10 cellular contexts compared by ENCODE assay signal in the genomic region with DNA sequence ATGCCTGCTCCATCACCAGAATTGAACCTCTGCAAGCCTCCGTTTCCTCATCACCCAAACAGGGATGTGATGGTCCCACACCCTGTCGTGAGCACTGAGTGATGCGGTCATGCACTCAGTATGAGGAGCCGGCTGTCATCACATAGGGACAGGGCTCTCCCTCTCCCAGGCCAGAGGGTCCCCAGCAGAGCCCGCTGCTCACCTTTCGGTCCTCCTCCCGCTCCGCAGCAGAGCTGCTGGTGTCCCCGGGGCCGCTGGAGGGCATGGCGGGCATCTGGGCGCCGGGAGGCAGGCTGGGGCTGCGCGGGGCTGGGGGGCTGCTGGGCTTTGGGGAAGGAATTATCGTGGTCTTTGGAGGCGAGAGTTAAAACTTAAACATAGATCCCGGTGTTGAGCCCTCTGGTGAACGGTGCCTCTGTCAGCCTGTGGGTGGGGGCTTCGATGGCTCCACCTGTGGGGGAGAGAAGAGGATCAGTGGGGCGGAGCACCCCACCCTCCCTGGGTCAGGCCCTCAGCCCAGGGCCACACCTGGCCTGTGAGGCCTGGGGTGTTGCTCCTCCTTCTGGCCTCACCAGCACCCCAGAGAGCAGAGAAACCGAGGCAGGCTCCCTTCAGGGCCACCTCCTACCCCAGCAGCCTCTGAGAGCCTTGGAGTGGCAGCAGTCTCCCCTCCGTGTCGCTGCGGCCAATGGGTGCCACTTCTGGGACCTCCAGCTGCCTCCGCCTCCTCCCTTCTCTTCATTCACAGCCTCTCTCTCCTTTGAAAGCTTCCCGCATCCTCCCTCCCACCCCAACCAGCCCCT. TPM values are rescaled to one million over a fixed set of nuclear protein-coding genes. Genes with fewer than 3 reads are reported as not detected.
A peak's percentile ranks its signal among the peaks of the same experiment; 100 is the strongest.
DNase-seq lines count a peak whose midpoint lies in the region; ATAC-seq and TF ChIP-seq lines count a peak whose summit lies in the region.
"Had no signal": no experiment of that assay in that cellular context is flagged by ENCODE, and none has a peak within 500 bp of the region (broad histone marks: within the 10 kb centered on the region; RNA-seq: fewer than 3 reads in every experiment).

No MANE protein-coding gene starts in this region.

- no peak overlapping the region for H3K4me3 ChIP-seq in breast epithelium
- H3K4me3 ChIP-seq in mammary epithelial cell (replicated peaks in 1 of 3; ENCODE audit: insufficient read depth in 1 of 3, low read depth in 2 of 3, low read length in 3 of 3) = no peak overlapping the region
- H3K4me3 ChIP-seq in iPS-20b (ENCODE audit: low read length) = no peak overlapping the region
- H3K4me3 ChIP-seq in testis = no peak overlapping the region

- H3K36me3 ChIP-seq in breast epithelium = no peaks in the 10 kb centered on the region
- H3K36me3 ChIP-seq in mammary epithelial cell (ENCODE audit: insufficient read depth, low read length) = no peaks in the 10 kb centered on the region
- no peaks in the 10 kb centered on the region for H3K36me3 ChIP-seq in iPS-20b (ENCODE audit: insufficient read depth, low read depth, low read length)
- no peaks in the 10 kb centered on the region for H3K36me3 ChIP-seq in testis (ENCODE audit: low read depth, missing control alignments)

- H3K4me1 ChIP-seq in breast epithelium = peaks cover 11 to 34% of the 10 kb centered on the region in 2 donors
- H3K4me1 ChIP-seq in mammary epithelial cell (ENCODE audit: insufficient read depth, low read length) = peaks cover 14% of the 10 kb centered on the region
- H3K4me1 ChIP-seq in iPS-20b (ENCODE audit: insufficient read depth, low read length) = peaks cover 28% of the 10 kb centered on the region
- H3K4me1 ChIP-seq in testis = peaks cover 47% of the 10 kb centered on the region

- peak overlapping the region; percentile 88 for H3K27ac Mint-ChIP-seq in T-helper 17 cell
- H3K27ac Mint-ChIP-seq: progenitor cell of endocrine pancreas had no signal

- TF ChIP-seq POLR2A in breast epithelium (IDR thresholded peaks at IDR 0.05) = no peak
- TF ChIP-seq POLR2A in testis (IDR thresholded peaks at IDR 0.05) = no peak

- intact Hi-C loops in breast epithelium (cut with DNase I; ENCODE audit: low total_unique reads) = no loop called here
- intact Hi-C loops in mammary epithelial cell (cut with micrococcal nuclease) = no loop called here
- intact Hi-C loops in testis (cut with DNase I; ENCODE audit: low total_unique reads) = no loop called here

- H2AFZ ChIP-seq in mammary epithelial cell (ENCODE audit: low read depth, low read length) = no peak overlapping the region

- H3K4me2 ChIP-seq in mammary epithelial cell (ENCODE audit: insufficient read depth, low read depth, low read length) = no peak overlapping the region

- H3K9me3 ChIP-seq in breast epithelium (no peaks in the 10 kb centered on the region), mammary epithelial cell (replicated peaks; ENCODE audit: insufficient read depth, low read length) (no peaks in the 10 kb centered on the region), T-helper 17 cell (ENCODE audit: control insufficient read depth, low read length, poor library complexity, severe bottlenecking) (no peaks in the 10 kb centered on the region), iPS-20b (ENCODE audit: insufficient read depth, low read depth, low read length) (no peaks in the 10 kb centered on the region), testis (no peaks in the 10 kb centered on the region)

- peak overlapping the region; percentile 68 to 87 for H3K27ac ChIP-seq in breast epithelium
- no peak overlapping the region for H3K27ac ChIP-seq in mammary epithelial cell (ENCODE audit: insufficient read depth, low read depth, low read length)
- peak overlapping the region; percentile 41 for H3K27ac ChIP-seq in iPS-20b (ENCODE audit: low read length)
- peak overlapping the region; percentile 63 to 71 for H3K27ac ChIP-seq in testis

- H4K20me1 ChIP-seq in mammary epithelial cell (ENCODE audit: insufficient read depth, low read length) = no peaks in the 10 kb centered on the region

- TF ChIP-seq CTCF in breast epithelium (IDR thresholded peaks at IDR 0.05) (no peak), mammary epithelial cell (conservative IDR thresholded peaks at IDR 0.05 in 1 of 2, IDR thresholded peaks at IDR 0.05 in 1 of 2; ENCODE audit: extremely low read depth in 1 of 2, insufficient read depth in 1 of 2, low read depth in 1 of 2, low read length in 2 of 2) (no peak), testis (IDR thresholded peaks at IDR 0.05) (no peak)

- dilution Hi-C loops in mammary epithelial cell (cut with HindIII; ENCODE audit: low sequenced_read_pairs) = no loop called here

- H3K4me1 Mint-ChIP-seq in T-helper 17 cell = peaks cover 42% of the 10 kb centered on the region

- in situ Hi-C loops in mammary epithelial cell (cut with MboI; ENCODE audit: low sequenced_read_pairs in 2 of 2) = no loop called here

- ATAC-seq in T-helper 17 cell (peak; percentile 42), HG02610 (IDR thresholded peaks at IDR 0.05; ENCODE audit: unreplicated experiment) (no peak)

- peaks cover 2% of the 10 kb centered on the region for H3K36me3 Mint-ChIP-seq in T-helper 17 cell (ENCODE audit: low read depth)

- H3K27me3 Mint-ChIP-seq in T-helper 17 cell = no peaks in the 10 kb centered on the region
- H3K27me3 Mint-ChIP-seq: progenitor cell of endocrine pancreas had no signal

- 78% methylated on average over 6 of the region's 27 CpGs for WGBS in mammary epithelial cell (ENCODE audit: low coverage, missing lambda C conversion rate)
- 61 to 81% methylated on average over 10 to 27 of the region's 27 CpGs for WGBS in testis, 2 donors

- H3K79me2 ChIP-seq in mammary epithelial cell (ENCODE audit: insufficient read depth, low read length) = no peaks in the 10 kb centered on the region

- CTCF ChIA-PET in mammary epithelial cell (lab: Charles Lee; ENCODE audit: low non-redundant PET) = no interaction called here

- H3K4me3 Mint-ChIP-seq in T-helper 17 cell = peak overlapping the region; percentile 82

- BruUV-seq in mammary epithelial cell (replicated peaks; lab: Mats Ljungman, UMichigan) = no TSS peak

- H3K9ac ChIP-seq in mammary epithelial cell (ENCODE audit: insufficient read depth, low read length) = no peak overlapping the region
- peak overlapping the region; percentile 49; the same call in 1 of the 2 replicates for H3K9ac ChIP-seq in iPS-20b (ENCODE audit: low read depth, low read length)

- DNase-seq in breast epithelium (ENCODE audit: low spot score in 2 of 2) = no peak
- DNase-seq in mammary epithelial cell = no peak
- no peak for DNase-seq in T-helper 17 cell
- DNase-seq in testis = no peak
- DNase-seq in kidney tubule cell (ENCODE audit: low spot score) = no peak
- DNase-seq in amygdala (lab: John Stamatoyannopoulos, UW) = no peak
- DNase-seq: NCI-H2107 had no signal

- no peaks in the 10 kb centered on the region for H3K27me3 ChIP-seq in breast epithelium
- H3K27me3 ChIP-seq in mammary epithelial cell (ENCODE audit: insufficient read depth, low read length) = peaks cover 3% of the 10 kb centered on the region
- no peaks in the 10 kb centered on the region for H3K27me3 ChIP-seq in iPS-20b (ENCODE audit: insufficient read depth, low read length)
- H3K27me3 ChIP-seq in testis = no peaks in the 10 kb centered on the region

RNA-seq across cellular contexts. Expression of gene DNMT3A, which starts 27.8 kb away (rescaled TPM):
- total RNA-seq in breast epithelium = 10 to 100 TPM in 2 of 3 donors, 1 to 10 TPM in 1; 8.2 to 21.7 (median 20.0) TPM
- 10 to 100 TPM in 1 of 2 donors, 1 to 10 TPM in 1; 9.6 to 14.2 TPM for total RNA-seq in mammary epithelial cell
- 1.7 TPM for polyA plus RNA-seq in mammary epithelial cell
- polyA minus RNA-seq in mammary epithelial cell = 31.7 TPM
- 10 to 100 TPM; 62.8 to 67.6 TPM for total RNA-seq in T-helper 17 cell
- total RNA-seq in testis = 10 to 100 TPM; 36.3 TPM
- 15.5 TPM for polyA plus RNA-seq in testis (ENCODE audit: insufficient read depth, low read depth, low replicate concordance)
